ENCODE assay signal across 11 cellular contexts in the genomic region with DNA sequence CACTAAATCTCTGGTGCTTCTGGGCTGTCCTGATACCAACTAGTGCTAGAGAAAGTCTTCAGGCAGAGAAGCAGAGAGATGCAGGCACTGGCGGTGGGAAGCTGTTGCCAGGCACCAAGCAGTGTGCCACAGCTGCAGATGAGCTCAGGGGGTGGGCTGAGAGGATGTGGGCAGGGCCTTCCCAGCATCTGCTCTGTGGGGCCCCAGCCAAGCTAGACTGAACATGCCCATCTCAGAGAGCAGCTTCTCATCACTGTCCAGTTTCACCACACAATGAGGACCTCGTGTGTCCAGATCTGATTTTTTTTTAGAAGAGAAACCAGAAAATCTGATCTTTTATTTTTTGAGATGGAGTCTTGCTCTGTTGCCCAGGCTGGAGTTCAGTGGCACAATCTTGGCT. TPM values are rescaled to one million over a fixed set of nuclear protein-coding genes. Genes with fewer than 3 reads are reported as not detected.
DNase-seq lines count a peak whose midpoint lies in the region; ATAC-seq and TF ChIP-seq lines count a peak whose summit lies in the region.
"Had no signal": no experiment of that assay in that cellular context is flagged by ENCODE, and none has a peak within 500 bp of the region (broad histone marks: within the 10 kb centered on the region; RNA-seq: fewer than 3 reads in every experiment).

No MANE protein-coding gene starts in this region.

- H2AFZ ChIP-seq in mesenchymal stem cell (ENCODE audit: low read depth, low read length), result no peak overlapping the region
- H2AFZ ChIP-seq: neural progenitor cell had no signal

- H3K14ac ChIP-seq in mesenchymal stem cell (ENCODE audit: low read length in 2 of 2), result no peak overlapping the region

- peak overlapping the region in 1 of 3 donors; percentile 38 for H3K27ac Mint-ChIP-seq in CD4-positive, CD25-positive, alpha-beta regulatory T cell
- H3K27ac Mint-ChIP-seq in activated naive CD8-positive, alpha-beta T cell treated with anti-CD3 and anti-CD28 coated beads, Interleukin-2, amount 50 U/mL, for 24 hours, result no peak overlapping the region

- H2BK5ac ChIP-seq in mesenchymal stem cell (ENCODE audit: low read depth, low read length, poor library complexity, severe bottlenecking), result no peak overlapping the region

- H3K4me3 Mint-ChIP-seq in CD4-positive, CD25-positive, alpha-beta regulatory T cell, result no peak overlapping the region
- no peak overlapping the region for H3K4me3 Mint-ChIP-seq in activated naive CD8-positive, alpha-beta T cell treated with anti-CD3 and anti-CD28 coated beads, Interleukin-2, amount 50 U/mL, for 24 hours
- H3K4me3 Mint-ChIP-seq: neural progenitor cell had no signal

- no peaks in the 10 kb centered on the region for H3K9me3 Mint-ChIP-seq in CD4-positive, CD25-positive, alpha-beta regulatory T cell
- no peaks in the 10 kb centered on the region for H3K9me3 Mint-ChIP-seq in activated naive CD8-positive, alpha-beta T cell treated with anti-CD3 and anti-CD28 coated beads, Interleukin-2, amount 50 U/mL, for 24 hours
- H3K9me3 Mint-ChIP-seq: neural progenitor cell had no signal

- no peak overlapping the region for H3K4ac ChIP-seq in mesenchymal stem cell (ENCODE audit: low read depth in 1 of 2, low read length in 2 of 2)

- peaks cover 42% of the 10 kb centered on the region for H3K79me1 ChIP-seq in mesenchymal stem cell (replicated peaks; ENCODE audit: low read length, poor library complexity, severe bottlenecking)

- no peak overlapping the region for H2AK5ac ChIP-seq in mesenchymal stem cell (ENCODE audit: low read length, severe bottlenecking)

- peaks cover 22% of the 10 kb centered on the region for H3K36me3 ChIP-seq in CD4-positive, CD25-positive, alpha-beta regulatory T cell (ENCODE audit: control insufficient read depth, insufficient read depth, low read length)
- peaks cover 37 to 39% of the 10 kb centered on the region in 2 experiments for H3K36me3 ChIP-seq in mesenchymal stem cell (ENCODE audit: control insufficient read depth in 1 of 2, insufficient read depth in 2 of 2, low read depth in 1 of 2, low read length in 2 of 2)
- H3K36me3 ChIP-seq: neural progenitor cell had no signal

- no peak overlapping the region for H4K91ac ChIP-seq in mesenchymal stem cell (ENCODE audit: low read length)

- peak overlapping the region; percentile 10 for H3K9ac ChIP-seq in mesenchymal stem cell (ENCODE audit: low read length)
- H3K9ac ChIP-seq: neural progenitor cell had no signal

- no peak overlapping the region for H2BK12ac ChIP-seq in mesenchymal stem cell (ENCODE audit: low read length in 2 of 2)

- H3K27me3 ChIP-seq in CD4-positive, CD25-positive, alpha-beta regulatory T cell (ENCODE audit: control insufficient read depth, insufficient read depth, low read length), result no peaks in the 10 kb centered on the region
- no peaks in the 10 kb centered on the region for H3K27me3 ChIP-seq in mesenchymal stem cell (ENCODE audit: control insufficient read depth in 1 of 2, insufficient read depth in 1 of 2, low read length in 2 of 2)
- H3K27me3 ChIP-seq: neural progenitor cell had no signal

- no peak overlapping the region for H4K8ac ChIP-seq in mesenchymal stem cell (ENCODE audit: low read length)

- 88% methylated on average over 2 of the region's 2 CpGs for WGBS in mesenchymal stem cell

- no peak overlapping the region for H2BK120ac ChIP-seq in mesenchymal stem cell (ENCODE audit: low read depth, low read length)

- no peak overlapping the region for H3K4me2 ChIP-seq in mesenchymal stem cell (ENCODE audit: low read length, poor library complexity, severe bottlenecking)
- H3K4me2 ChIP-seq: neural progenitor cell had no signal

- no peaks in the 10 kb centered on the region for H3K9me3 ChIP-seq in CD4-positive, CD25-positive, alpha-beta regulatory T cell (ENCODE audit: control insufficient read depth in 2 of 2, low read length in 2 of 2)
- H3K9me3 ChIP-seq in mesenchymal stem cell (ENCODE audit: control insufficient read depth, low read length), result no peaks in the 10 kb centered on the region

- peak; percentile 70 to 77 for ATAC-seq in CD4-positive, CD25-positive, alpha-beta regulatory T cell (ENCODE audit: low read depth in 2 of 2)
- peak; percentile 80 for ATAC-seq in activated naive CD8-positive, alpha-beta T cell treated with anti-CD3 and anti-CD28 coated beads, Interleukin-2, amount 50 U/mL, for 24 hours
- no peak for ATAC-seq in GM18505 (IDR thresholded peaks at IDR 0.05; ENCODE audit: unreplicated experiment)
- ATAC-seq in HG03457 (IDR thresholded peaks at IDR 0.05; ENCODE audit: unreplicated experiment), result no peak

- H3K18ac ChIP-seq in mesenchymal stem cell (ENCODE audit: low read depth in 1 of 2, low read length in 2 of 2), result no peak overlapping the region

- no peak overlapping the region for H3K27ac ChIP-seq in CD4-positive, CD25-positive, alpha-beta regulatory T cell (ENCODE audit: insufficient read depth, low read length, poor library complexity, severe bottlenecking)
- H3K27ac ChIP-seq in mesenchymal stem cell (ENCODE audit: low read length, poor library complexity, severe bottlenecking), result peak overlapping the region; percentile 49
- H3K27ac ChIP-seq: neural progenitor cell, WERI-Rb-1 had no signal

- peaks cover 3 to 22% (median 7%) of the 10 kb centered on the region in 4 donors for H3K4me1 Mint-ChIP-seq in CD4-positive, CD25-positive, alpha-beta regulatory T cell
- peaks cover 23% of the 10 kb centered on the region for H3K4me1 Mint-ChIP-seq in activated naive CD8-positive, alpha-beta T cell treated with anti-CD3 and anti-CD28 coated beads, Interleukin-2, amount 50 U/mL, for 24 hours

- no peak overlapping the region for H3K23ac ChIP-seq in mesenchymal stem cell (ENCODE audit: low read length in 2 of 2)

- peak in 1 of 3 donors; percentile 47 for DNase-seq in CD4-positive, CD25-positive, alpha-beta regulatory T cell
- peak; percentile 58 for DNase-seq in HPDE6-E6E7 (ENCODE audit: extremely low spot score)
- DNase-seq in activated naive CD8-positive, alpha-beta T cell treated with anti-CD3 and anti-CD28 coated beads, Interleukin-2, amount 50 U/mL, for 24 hours, result no peak
- DNase-seq in mesenchymal stem cell, result peak; percentile 54
- no peak for DNase-seq in iPS-NIHi11 (ENCODE audit: low spot score)
- no peak for DNase-seq in 8988T
- DNase-seq: NCI-H187 treated with DMSO at 0.1 percent for 48 hours, WERI-Rb-1 had no signal

- TF ChIP-seq POLR2A in GM18505 (IDR thresholded peaks at IDR 0.05; ENCODE audit: borderline replicate concordance, extremely low read depth, insufficient read depth, insufficient read length), result no peak

- H3K27me3 Mint-ChIP-seq in CD4-positive, CD25-positive, alpha-beta regulatory T cell, result no peaks in the 10 kb centered on the region
- no peaks in the 10 kb centered on the region for H3K27me3 Mint-ChIP-seq in activated naive CD8-positive, alpha-beta T cell treated with anti-CD3 and anti-CD28 coated beads, Interleukin-2, amount 50 U/mL, for 24 hours

- H3K4me1 ChIP-seq in CD4-positive, CD25-positive, alpha-beta regulatory T cell (ENCODE audit: control insufficient read depth, insufficient read depth, low read length, poor library complexity, severe bottlenecking), result no peaks in the 10 kb centered on the region
- peaks cover 9% of the 10 kb centered on the region for H3K4me1 ChIP-seq in mesenchymal stem cell (ENCODE audit: control insufficient read depth, insufficient read depth, low read depth, low read length)
- H3K4me1 ChIP-seq: neural progenitor cell had no signal

- no peak overlapping the region for H2BK15ac ChIP-seq in mesenchymal stem cell (ENCODE audit: low read depth, poor library complexity, severe bottlenecking)

- H3K4me3 ChIP-seq in CD4-positive, CD25-positive, alpha-beta regulatory T cell (ENCODE audit: low read depth, low read length), result no peak overlapping the region
- H3K4me3 ChIP-seq in mesenchymal stem cell (ENCODE audit: insufficient read depth in 1 of 2, low read depth in 1 of 2, low read length in 2 of 2), result no peak overlapping the region
- H3K4me3 ChIP-seq: neural progenitor cell had no signal

- H3K36me3 Mint-ChIP-seq in CD4-positive, CD25-positive, alpha-beta regulatory T cell, result peaks cover 19% of the 10 kb centered on the region
- peaks cover 9% of the 10 kb centered on the region for H3K36me3 Mint-ChIP-seq in activated naive CD8-positive, alpha-beta T cell treated with anti-CD3 and anti-CD28 coated beads, Interleukin-2, amount 50 U/mL, for 24 hours (ENCODE audit: low read depth)

RNA-seq across cellular contexts. Expression of gene PSKH1, which starts 17.1 kb away (rescaled TPM):
- 14.3 TPM for total RNA-seq in CD4-positive, CD25-positive, alpha-beta regulatory T cell
- polyA plus RNA-seq in CD4-positive, CD25-positive, alpha-beta regulatory T cell, result 10 to 100 TPM; 16.1 to 25.3 (median 23.3) TPM
- 17.8 TPM for polyA plus RNA-seq in mesenchymal stem cell (2013, experiment 1 of 2)
- polyA plus RNA-seq in mesenchymal stem cell (2013, experiment 2 of 2), result 21.8 TPM

RNA-seq across cellular contexts. Expression of gene CTRL, which starts 21.5 kb away (rescaled TPM):
- total RNA-seq in CD4-positive, CD25-positive, alpha-beta regulatory T cell, result 8.0 TPM
- polyA plus RNA-seq in CD4-positive, CD25-positive, alpha-beta regulatory T cell, result 1 to 10 TPM in 2 of 4 donors, under 1 TPM in 2; 0.21 to 2.9 (median 1.1) TPM
- 0.43 TPM for polyA plus RNA-seq in mesenchymal stem cell (2013, experiment 1 of 2)
- polyA plus RNA-seq in mesenchymal stem cell (2013, experiment 2 of 2), result 0.38 TPM

RNA-seq across cellular contexts. Expression of gene NRN1L, which starts 25.5 kb away (rescaled TPM):
- 2.7 TPM for total RNA-seq in CD4-positive, CD25-positive, alpha-beta regulatory T cell
- polyA plus RNA-seq in CD4-positive, CD25-positive, alpha-beta regulatory T cell, result under 1 TPM in 2 of 4 donors, not detected in 2; 0.37 to 0.65 TPM
- 0.30 TPM for polyA plus RNA-seq in mesenchymal stem cell (2013, experiment 1 of 2)
- 0.37 TPM for polyA plus RNA-seq in mesenchymal stem cell (2013, experiment 2 of 2)

RNA-seq across cellular contexts. Expression of gene PSMB10, which starts 26.5 kb away (rescaled TPM):
- total RNA-seq in CD4-positive, CD25-positive, alpha-beta regulatory T cell, result 136 TPM
- polyA plus RNA-seq in CD4-positive, CD25-positive, alpha-beta regulatory T cell, result 100 to 1,000 TPM; 478 to 673 (median 596) TPM
- polyA plus RNA-seq in mesenchymal stem cell (2013, experiment 1 of 2), result 102 TPM
- 104 TPM for polyA plus RNA-seq in mesenchymal stem cell (2013, experiment 2 of 2)

RNA-seq across cellular contexts. Expression of gene LCAT, which starts 33.8 kb away (rescaled TPM):
- 11.0 TPM for total RNA-seq in CD4-positive, CD25-positive, alpha-beta regulatory T cell
- under 1 TPM; 0.25 to 0.77 (median 0.59) TPM for polyA plus RNA-seq in CD4-positive, CD25-positive, alpha-beta regulatory T cell
- polyA plus RNA-seq in mesenchymal stem cell (2013, experiment 1 of 2), result 11.5 TPM
- 10.8 TPM for polyA plus RNA-seq in mesenchymal stem cell (2013, experiment 2 of 2)

Comparison
In these comparisons a context has a peak if more than half of its experiments do, and no peak if none do; other contexts are left out.
1. ATAC-seq: peak in CD4-positive, CD25-positive, alpha-beta regulatory T cell (2 of 2) and activated naive CD8-positive, alpha-beta T cell treated with anti-CD3 and anti-CD28 coated beads, Interleukin-2, amount 50 U/mL, for 24 hours (single experiment); none in GM18505 (single experiment) and HG03457 (single experiment).
2. DNase-seq: peak in HPDE6-E6E7 (single experiment) and mesenchymal stem cell (single experiment); none in activated naive CD8-positive, alpha-beta T cell treated with anti-CD3 and anti-CD28 coated beads, Interleukin-2, amount 50 U/mL, for 24 hours (single experiment), iPS-NIHi11 (single experiment) and 8988T (single experiment).